ENCODE assay signal across 15 cellular contexts in the genomic region with DNA sequence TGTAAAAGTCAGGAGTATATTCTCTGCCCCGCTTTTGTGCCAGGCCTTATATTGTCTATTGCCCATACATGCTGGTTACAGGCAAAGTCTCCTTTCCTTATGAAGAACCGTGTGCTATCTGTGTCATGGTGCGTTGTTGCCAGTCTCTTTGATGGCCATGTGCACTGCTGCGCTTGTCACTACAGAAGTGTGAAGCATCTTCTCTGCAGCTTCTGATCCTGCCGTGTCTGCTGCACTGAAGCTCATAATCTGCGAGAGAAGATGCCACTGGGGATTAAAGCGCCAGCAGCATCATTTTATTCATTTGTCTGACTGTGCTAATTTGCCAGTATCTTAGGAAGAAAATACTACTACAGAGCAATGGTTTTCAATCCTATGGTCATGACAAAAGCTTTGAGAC.
A peak's percentile ranks its signal among the peaks of the same experiment; 100 is the strongest.
DNase-seq lines count a peak whose midpoint lies in the region; TF ChIP-seq lines count a peak whose summit lies in the region.
"Had no signal": no experiment of that assay in that cellular context is flagged by ENCODE, and none has a peak within 500 bp of the region (broad histone marks: within the 10 kb centered on the region; RNA-seq: fewer than 3 reads in every experiment).

No MANE protein-coding gene starts in this region.

- peaks cover 7% of the 10 kb centered on the region for H3K4me1 ChIP-seq in A673 (ENCODE audit: insufficient read depth, low read length, poor library complexity, severe bottlenecking)
- H3K4me1 ChIP-seq in neuronal stem cell (ENCODE audit: control insufficient read depth in 2 of 2, insufficient read depth in 1 of 2, low read depth in 1 of 2, low read length in 2 of 2), result peaks cover 0 to 2% of the 10 kb centered on the region in 2 donors
- H3K4me1 ChIP-seq: BLaER1 treated with 17β-estradiol and CSF1 and Interleukin-3, amounts not matched to agents 10 nM and 100 nM; Caco-2 had no signal

- DNase-seq in A673 (ENCODE audit: low spot score) (peak; percentile 30), WERI-Rb-1 (peak; percentile 28), neuronal stem cell (ENCODE audit: low spot score) (no peak), SHP77 treated with DMSO at 0.1 percent for 48 hours (lab: John Stamatoyannopoulos, UW) (no peak), MV-4-11 (lab: John Stamatoyannopoulos, UW) (no peak)
- DNase-seq: 8988T; AML-193; Caco-2; Calu3; CD4-positive, alpha-beta T cell; CD8-positive, alpha-beta T cell; DMS79 treated with DMSO at 0.1 percent for 48 hours; GF-D8 had no signal

- H3K9ac ChIP-seq in neuronal stem cell (ENCODE audit: low read depth, low read length, poor library complexity), result peak overlapping the region; percentile 65
- H3K9ac ChIP-seq: BLaER1 treated with 17β-estradiol and CSF1 and Interleukin-3, amounts not matched to agents 10 nM and 100 nM had no signal

- H2BK12ac ChIP-seq in neuronal stem cell (ENCODE audit: low read length), result no peak overlapping the region

- no peak overlapping the region for H4K91ac ChIP-seq in neuronal stem cell (ENCODE audit: low read depth, low read length, poor library complexity)

- intact Hi-C loops in A673 (cut with micrococcal nuclease; ENCODE audit: unreplicated experiment), result loop anchor here (5.0 kb wide), 3 partner anchors 327 to 1052 kb away; no protein-coding TSS in a partner anchor

- CTCF ChIA-PET in A673 (lab: Charles Lee), result interaction anchor here (0.6 kb wide), 1 partner anchor 296 kb away, joined by 3 read pairs; no protein-coding TSS in a partner anchor

- H3K14ac ChIP-seq in neuronal stem cell (ENCODE audit: low read length), result peak overlapping the region; percentile 31

- H2AFZ ChIP-seq in neuronal stem cell (ENCODE audit: low read length), result no peak overlapping the region

- H3K4ac ChIP-seq in neuronal stem cell (ENCODE audit: low read length), result no peak overlapping the region

- H3K18ac ChIP-seq in neuronal stem cell (ENCODE audit: low read length), result no peak overlapping the region

- H3K27me3 ChIP-seq in A673 (replicated peaks; ENCODE audit: insufficient read depth, low read depth, low read length, poor library complexity), result no peaks in the 10 kb centered on the region
- H3K27me3 ChIP-seq in WERI-Rb-1 (ENCODE audit: insufficient read depth, low read depth, severe bottlenecking), result no peaks in the 10 kb centered on the region
- H3K27me3 ChIP-seq in neuronal stem cell (ENCODE audit: control insufficient read depth in 3 of 3, insufficient read depth in 3 of 3, low read depth in 1 of 3, low read length in 3 of 3), result no peaks in the 10 kb centered on the region
- H3K27me3 ChIP-seq: BLaER1 treated with 17β-estradiol and CSF1 and Interleukin-3, amounts not matched to agents 10 nM and 100 nM had no signal

- H3K4me2 ChIP-seq in neuronal stem cell (ENCODE audit: insufficient read depth, low read length, poor library complexity, severe bottlenecking), result no peak overlapping the region
- H3K4me2 ChIP-seq: BLaER1 treated with 17β-estradiol and CSF1 and Interleukin-3, amounts not matched to agents 10 nM and 100 nM had no signal

- WGBS in neuronal stem cell (ENCODE audit: extremely low coverage in 2 of 2, insufficient read length in 2 of 2, insufficient replicate concordance in 1 of 2), 2 donors, result no CpG with 5 or more reads among the region's 7 CpGs

- no peak overlapping the region for H2BK120ac ChIP-seq in neuronal stem cell (ENCODE audit: low read depth, low read length)

- TF ChIP-seq CTCF in A673 (conservative IDR thresholded peaks at IDR 0.05; ENCODE audit: low read depth, low read length), result no peak
- no peak for TF ChIP-seq CTCF in WERI-Rb-1 (IDR thresholded peaks at IDR 0.05; ENCODE audit: low read depth, low read length)

- H2AK5ac ChIP-seq in neuronal stem cell (ENCODE audit: low read depth, low read length), result no peak overlapping the region

- H2BK5ac ChIP-seq in neuronal stem cell (ENCODE audit: low read length), result no peak overlapping the region

- H4K8ac ChIP-seq in neuronal stem cell (ENCODE audit: low read depth, low read length), result no peak overlapping the region

- H3K9me3 ChIP-seq in A673 (ENCODE audit: low read depth, low read length, poor library complexity, severe bottlenecking) (no peaks in the 10 kb centered on the region), WERI-Rb-1 (ENCODE audit: severe bottlenecking) (no peaks in the 10 kb centered on the region), neuronal stem cell (replicated peaks in 1 of 2; ENCODE audit: control insufficient read depth in 2 of 2, insufficient read depth in 1 of 2, low read depth in 1 of 2, low read length in 2 of 2) (no peaks in the 10 kb centered on the region)
- H3K9me3 ChIP-seq: BLaER1 treated with 17β-estradiol and CSF1 and Interleukin-3, amounts not matched to agents 10 nM and 100 nM; Caco-2 had no signal

- POLR2A ChIA-PET in A673 (lab: Charles Lee; ENCODE audit: low non-redundant PET), result no interaction called here

- no peak overlapping the region for H2BK15ac ChIP-seq in neuronal stem cell (ENCODE audit: low read length)

- H3K79me1 ChIP-seq in neuronal stem cell (ENCODE audit: low read depth, low read length), result no peaks in the 10 kb centered on the region

- BruUV-seq in A673 (replicated peaks; lab: Mats Ljungman, UMichigan), result no TSS peak

- H3K4me3 ChIP-seq in A673 (ENCODE audit: low read depth, low read length, poor library complexity, severe bottlenecking) (no peak overlapping the region), WERI-Rb-1 (ENCODE audit: low read depth, low read length) (no peak overlapping the region), neuronal stem cell (ENCODE audit: low read length in 2 of 2) (no peak overlapping the region)
- H3K4me3 ChIP-seq: BLaER1 treated with 17β-estradiol and CSF1 and Interleukin-3, amounts not matched to agents 10 nM and 100 nM had no signal

- H3K23ac ChIP-seq in neuronal stem cell (ENCODE audit: low read depth, low read length, poor library complexity), result no peak overlapping the region

- H3K36me3 ChIP-seq in A673 (ENCODE audit: insufficient read depth, low read length, poor library complexity, severe bottlenecking), result no peaks in the 10 kb centered on the region
- no peaks in the 10 kb centered on the region for H3K36me3 ChIP-seq in WERI-Rb-1
- H3K36me3 ChIP-seq in neuronal stem cell (replicated peaks in 1 of 2; ENCODE audit: control insufficient read depth in 2 of 2, insufficient read depth in 2 of 2, low read length in 2 of 2), result peaks cover 0 to 24% of the 10 kb centered on the region in 2 donors
- H3K36me3 ChIP-seq: BLaER1 treated with 17β-estradiol and CSF1 and Interleukin-3, amounts not matched to agents 10 nM and 100 nM had no signal

- H3K27ac ChIP-seq in A673 (ENCODE audit: low read depth, low read length, poor library complexity, severe bottlenecking) (no peak overlapping the region), WERI-Rb-1 (no peak overlapping the region), neuronal stem cell (replicated peaks; ENCODE audit: low read length) (no peak overlapping the region)
- H3K27ac ChIP-seq: BLaER1 treated with 17β-estradiol and CSF1 and Interleukin-3, amounts not matched to agents 10 nM and 100 nM; C4-2B had no signal

Comparison
In these comparisons a context has a peak if more than half of its experiments do, and no peak if none do; other contexts are left out.
1. DNase-seq: peak in A673 (single experiment) and WERI-Rb-1 (single experiment); none in neuronal stem cell (single experiment), SHP77 treated with DMSO at 0.1 percent for 48 hours (single experiment) and MV-4-11 (single experiment).